In genomic region chr3:134883697-134884385, GRCh38 we compare ENCODE assay signal across 14 cellular contexts.
"Had no signal": no experiment of that assay in that cellular context is flagged by ENCODE, and none has a peak within 500 bp of the region (broad histone marks: within the 10 kb centered on the region; RNA-seq: fewer than 3 reads in every experiment).

No MANE protein-coding gene starts in this region.

- H3K27ac ChIP-seq: esophagus muscularis mucosa had no signal

- H3K36me3 ChIP-seq: esophagus muscularis mucosa had no signal

- H3K4me3 ChIP-seq: esophagus muscularis mucosa, smooth muscle cell had no signal

- DNase-seq: activated CD4-positive, alpha-beta T cell treated with anti-CD3 and anti-CD28 coated beads, Interleukin-2, amount 50 U/mL, for 48 hours; activated CD4-positive, CD25-positive, alpha-beta regulatory T cell treated with anti-CD3 and anti-CD28 coated beads, Interleukin-2, amount 50 U/mL, for 72 hours; activated CD8-positive, alpha-beta memory T cell treated with anti-CD3 and anti-CD28 coated beads, Interleukin-2, amount 10 ng/mL, durations not matched to agents 7 days and 5 days; activated effector memory CD4-positive, alpha-beta T cell treated with anti-CD3 and anti-CD28 coated beads, Interleukin-2, amount 50 U/mL, for 16 hours; activated T-cell treated with anti-CD3 and anti-CD28 coated beads, Interleukin-2, amount 50 U/mL, for 24 hours; amygdala; mesendoderm; nephron progenitor cell; retina; stimulated activated CD4-positive, alpha-beta T cell treated with anti-CD3 and anti-CD28 coated beads, Interleukin-2, amount 100 ng/mL, for 24 hours; stimulated activated naive CD4-positive, alpha-beta T cell had no signal

- ATAC-seq: activated CD8-positive, alpha-beta memory T cell treated with anti-CD3 and anti-CD28 coated beads, Interleukin-2, amount 10 ng/mL, durations not matched to agents 7 days and 5 days; activated naive CD4-positive, alpha-beta T cell treated with anti-CD3 and anti-CD28 coated beads, Interleukin-2, amount 50 U/mL, for 72 hours had no signal

- H3K27me3 ChIP-seq: esophagus muscularis mucosa had no signal

- H3K9me3 ChIP-seq: esophagus muscularis mucosa had no signal
